Comparison of ENCODE assay signal across 8 cellular contexts in genomic region chr2:55268907-55269611, GRCh38. TPM values are rescaled to one million over a fixed set of nuclear protein-coding genes. Genes with fewer than 3 reads are reported as not detected.
DNase-seq lines count a peak whose midpoint lies in the region; FAIRE-seq and TF ChIP-seq lines count a peak whose summit lies in the region.

TSS of gene MTIF2 (minus strand) at chr2:55269231. CDS start at chr2:55263858, 5,373 bp downstream.

- H3K27ac ChIP-seq in neutrophil (peak within 1 kb of the TSS; percentile 85), substantia nigra (ENCODE audit: low read depth, low read length, poor library complexity, severe bottlenecking) (peak within 1 kb of the TSS; percentile 89)

- no peak for FAIRE-seq in frontal cortex (lab: Jason Lieb, UNC)

- no peak for TF ChIP-seq CTCF in neutrophil (IDR thresholded peaks at IDR 0.05)

- H3K27me3 ChIP-seq in neutrophil: no peaks in the 10 kb centered on the region

- peaks cover 4% of the 10 kb centered on the region for H3K36me3 ChIP-seq in neutrophil

- H3K4me1 ChIP-seq in neutrophil (ENCODE audit: control insufficient read depth in 1 of 2, insufficient read depth in 1 of 2, low read depth in 1 of 2, low read length in 1 of 2): peaks cover 7 to 15% of the 10 kb centered on the region in 2 experiments

- POLR2A ChIA-PET in HEK293T (lab: Yijun Ruan, JAX): interaction anchor here (0.8 to 1.6 kb wide), 6 partner anchors 11 to 349 kb away, joined by 3 to 9 read pairs (median 4); partner anchors contain the start of genes CLHC1, PPP4R3B and RPS27A

- CTCF ChIA-PET in HEK293T (lab: Yijun Ruan, JAX): no interaction called here

- DNase-seq in GM04504 (ENCODE audit: low read depth): peak; percentile 86
- peak; percentile 90 for DNase-seq in HEK293T (ENCODE audit: extremely low spot score)
- DNase-seq in MV-4-11 (lab: John Stamatoyannopoulos, UW): peak; percentile 90
- DNase-seq in SK-MEL-5 (ENCODE audit: low read depth, low spot score): peak; percentile 97
- peak; percentile 91 for DNase-seq in activated naive CD4-positive, alpha-beta T cell treated with Interleukin-2 at 50 U/mL for 16 hours
- peak; percentile 66 to 86 for DNase-seq in frontal cortex (ENCODE audit: low spot score in 2 of 2)
- peak; percentile 55 to 95 (median 86) for DNase-seq in substantia nigra (lab: John Stamatoyannopoulos, UW)

- H3K9me3 ChIP-seq in neutrophil: no peaks in the 10 kb centered on the region

- in situ Hi-C loops in SK-MEL-5 (cut with HindIII; ENCODE audit: low pct_unique_long_range_greater_than_20kb, low sequenced_read_pairs): no loop called here

- H3K4me3 ChIP-seq in neutrophil (ENCODE audit: low read depth in 1 of 2, low read length in 1 of 2): peak within 1 kb of the TSS; percentile 72 to 76

TF ChIP-seq in HEK293T, 16 proteins besides CTCF, POLR2A, EP300 and RAD21:
- TF ChIP-seq L3MBTL2 (conservative IDR thresholded peaks at IDR 0.05) (peak; percentile 56; the same call in 1 of the 2 replicates), LEF1 (IDR thresholded peaks at IDR 0.05; ENCODE audit: borderline replicate concordance) (no peak; the same call in 1 of the 2 replicates), PKNOX1 (IDR thresholded peaks at IDR 0.05) (peak; percentile 73), CTBP1 (IDR thresholded peaks at IDR 0.05; ENCODE audit: borderline replicate concordance) (peak; percentile 43), TARDBP (IDR thresholded peaks at IDR 0.05) (no peak), FOXM1 (IDR thresholded peaks at IDR 0.05; ENCODE audit: borderline replicate concordance) (no peak; the same call in 1 of the 2 replicates), ELF4 (IDR thresholded peaks at IDR 0.05) (peak; percentile 73)

RNA-seq across cellular contexts. Expression of gene MTIF2, which starts in this region (rescaled TPM):
- total RNA-seq in SK-MEL-5 (2014; rRNA removed; shearing (Covaris generic)): 108 and 109 TPM in 2 replicates
- polyA plus RNA-seq in SK-MEL-5 (2015; cell fraction: cytosol; rRNA removed): 51.0 and 58.4 TPM in 2 replicates
- polyA plus RNA-seq in SK-MEL-5 (2015; cell fraction: nucleus; rRNA removed): 109 and 137 TPM in 2 replicates
- total RNA-seq in frontal cortex: 29.8 TPM

Comparison
In these comparisons a context has a peak if more than half of its experiments do, and no peak if none do; other contexts are left out.
1. Peak in every context shown above with its lines: DNase-seq, H3K4me3 ChIP-seq and H3K27ac ChIP-seq.